Comparison of ENCODE assay signal across 8 cellular contexts in genomic region chr9:37464426-37465248, GRCh38. TPM values are rescaled to one million over a fixed set of nuclear protein-coding genes. Genes with fewer than 3 reads are reported as not detected.
DNase-seq lines count a peak whose midpoint lies in the region; ATAC-seq and TF ChIP-seq lines count a peak whose summit lies in the region.

No MANE protein-coding gene starts in this region.

- peak overlapping the region; percentile 93 to 99 (median 96) for H3K4me3 Mint-ChIP-seq in CD4-positive, alpha-beta memory T cell

- TF ChIP-seq POLR2A in gastroesophageal sphincter (IDR thresholded peaks at IDR 0.05), result peak; percentile 46 to 49

- TF ChIP-seq CTCF in gastroesophageal sphincter (IDR thresholded peaks at IDR 0.05) (no peak), omental fat pad (IDR thresholded peaks at IDR 0.05) (no peak)

- peak overlapping the region; percentile 72 to 77 for H3K4me3 ChIP-seq in CD4-positive, alpha-beta memory T cell (ENCODE audit: low read length in 2 of 2)
- peak overlapping the region; percentile 70 to 92 for H3K4me3 ChIP-seq in gastroesophageal sphincter

- TF ChIP-seq EP300 in gastroesophageal sphincter (IDR thresholded peaks at IDR 0.05), result no peak

- DNase-seq in CD4-positive, alpha-beta memory T cell, result peak in 3 of 5 donors; percentile 63 to 86 (median 75)
- DNase-seq in GM19238 (ENCODE audit: insufficient read length, low spot score) (peak; percentile 50), OCI-M1 (lab: John Stamatoyannopoulos, UW) (peak; percentile 80), omental fat pad (ENCODE audit: low spot score) (peak; percentile 51), ureter (ENCODE audit: low spot score) (peak; percentile 75)
- peak; percentile 72 for DNase-seq in activated naive CD4-positive, alpha-beta T cell treated with Interleukin-2 at 50 U/mL for 16 hours

- no peaks in the 10 kb centered on the region for H3K27me3 Mint-ChIP-seq in CD4-positive, alpha-beta memory T cell

- POLR2A ChIA-PET in CD4-positive, alpha-beta memory T cell (lab: Charles Lee; ENCODE audit: partially characterized antibody), result interaction anchor here (0.6 to 4.4 kb wide), 10 partner anchors 16 to 428 kb away, joined by 3 to 60 read pairs (median 3); partner anchors contain the start of genes DCAF10, GRHPR, POLR1E and TOMM5

- peak overlapping the region; percentile 96 for H3K27ac ChIP-seq in CD4-positive, alpha-beta memory T cell (ENCODE audit: low read depth, low read length)
- H3K27ac ChIP-seq in gastroesophageal sphincter, result peak overlapping the region; percentile 93 to 100 (median 99)

- H3K27me3 ChIP-seq in CD4-positive, alpha-beta memory T cell (ENCODE audit: insufficient read depth, low read length), result no peaks in the 10 kb centered on the region
- H3K27me3 ChIP-seq in gastroesophageal sphincter, result no peaks in the 10 kb centered on the region

- H3K27ac Mint-ChIP-seq in CD4-positive, alpha-beta memory T cell, result peak overlapping the region; percentile 95 to 99 (median 98)

- no peaks in the 10 kb centered on the region for H3K36me3 ChIP-seq in CD4-positive, alpha-beta memory T cell (ENCODE audit: insufficient read depth, low read length)
- no peaks in the 10 kb centered on the region for H3K36me3 ChIP-seq in gastroesophageal sphincter

- H3K9me3 Mint-ChIP-seq in CD4-positive, alpha-beta memory T cell, result peaks cover 0 to 2% (median 0%) of the 10 kb centered on the region in 8 donors

- intact Hi-C loops in CD4-positive, alpha-beta memory T cell (cut with micrococcal nuclease), result loop anchor here (1.0 to 10.0 kb wide), 9 partner anchors 21 to 440 kb away; partner anchors contain the start of genes EXOSC3, FBXO10, GRHPR and POLR1E

- H3K9me3 ChIP-seq in CD4-positive, alpha-beta memory T cell (ENCODE audit: control insufficient read depth in 1 of 2, low read length in 2 of 2), result no peaks in the 10 kb centered on the region
- H3K9me3 ChIP-seq in gastroesophageal sphincter, result no peaks in the 10 kb centered on the region

- ATAC-seq in HG03354 (IDR thresholded peaks at IDR 0.05; ENCODE audit: poor library complexity, severe bottlenecking, unreplicated experiment) (peak; percentile 24), gastroesophageal sphincter (peak; percentile 49), omental fat pad (ENCODE audit: low FRiP score) (peak; percentile 68)

- H3K4me1 ChIP-seq in CD4-positive, alpha-beta memory T cell (ENCODE audit: insufficient read depth, low read length), result peaks cover 35% of the 10 kb centered on the region
- peaks cover 0 to 60% (median 21%) of the 10 kb centered on the region in 3 donors for H3K4me1 ChIP-seq in gastroesophageal sphincter

- 1 to 2% methylated on average over 6 to 10 of the region's 47 CpGs for WGBS in gastroesophageal sphincter (ENCODE audit: low coverage in 1 of 2), 2 donors

- H3K4me1 Mint-ChIP-seq in CD4-positive, alpha-beta memory T cell, result peaks cover 20 to 55% (median 31%) of the 10 kb centered on the region in 4 donors

- CTCF ChIA-PET in CD4-positive, alpha-beta memory T cell (lab: Charles Lee; ENCODE audit: partially characterized antibody), result interaction anchor here (1.8 to 1.9 kb wide), 2 partner anchors 17 to 49 kb away, joined by 5 to 7 read pairs; no protein-coding TSS in a partner anchor

- peaks cover 0 to 22% of the 10 kb centered on the region in 2 donors for H3K36me3 Mint-ChIP-seq in CD4-positive, alpha-beta memory T cell

RNA-seq across cellular contexts. Expression of gene ZBTB5, which starts 0.6 kb away (rescaled TPM):
- 10 to 100 TPM; 16.2 to 16.4 TPM for total RNA-seq in CD4-positive, alpha-beta memory T cell
- 1 to 10 TPM in 1 of 2 donors, under 1 TPM in 1; 0.29 to 1.5 TPM for polyA plus RNA-seq in CD4-positive, alpha-beta memory T cell
- total RNA-seq in gastroesophageal sphincter (10 to 100 TPM; 12.3 to 15.8 (median 13.5) TPM), omental fat pad (1 to 10 TPM; 7.4 to 8.7 (median 7.8) TPM), ureter (12.6 TPM)

RNA-seq across cellular contexts. Expression of gene POLR1E, which starts 21.1 kb away (rescaled TPM):
- total RNA-seq in CD4-positive, alpha-beta memory T cell, result 10 to 100 TPM; 36.2 to 38.2 TPM
- polyA plus RNA-seq in CD4-positive, alpha-beta memory T cell, result 10 to 100 TPM; 12.2 to 22.8 TPM
- total RNA-seq in gastroesophageal sphincter (10 to 100 TPM; 22.3 to 44.0 (median 25.4) TPM), omental fat pad (10 to 100 TPM; 23.6 to 59.1 (median 41.6) TPM), ureter (27.5 TPM)

RNA-seq across cellular contexts. Expression of gene GRHPR, which starts 42.1 kb away (rescaled TPM):
- 10 to 100 TPM; 57.2 TPM for total RNA-seq in CD4-positive, alpha-beta memory T cell
- polyA plus RNA-seq in CD4-positive, alpha-beta memory T cell, result 100 to 1,000 TPM in 1 of 2 donors, 10 to 100 TPM in 1; 69.2 to 106 TPM
- total RNA-seq in gastroesophageal sphincter (100 to 1,000 TPM; 119 to 144 (median 134) TPM), omental fat pad (100 to 1,000 TPM in 3 of 4 donors, 10 to 100 TPM in 1; 92.8 to 162 (median 142) TPM), ureter (74.2 TPM)

Comparison
In these comparisons a context has a peak if more than half of its experiments do, and no peak if none do; other contexts are left out.
1. Peak in every context shown above with its lines: DNase-seq, ATAC-seq, H3K4me3 ChIP-seq and H3K27ac ChIP-seq.